12 cellular contexts compared by ENCODE assay signal in genomic region chr9:70081120-70081495, GRCh38. TPM values are rescaled to one million over a fixed set of nuclear protein-coding genes. Genes with fewer than 3 reads are reported as not detected.
DNase-seq lines count a peak whose midpoint lies in the region; ATAC-seq, FAIRE-seq and TF ChIP-seq lines count a peak whose summit lies in the region.
"Had no signal": no experiment of that assay in that cellular context is flagged by ENCODE, and none has a peak within 500 bp of the region (broad histone marks: within the 10 kb centered on the region; RNA-seq: fewer than 3 reads in every experiment).

No MANE protein-coding gene starts in this region.

- H3K4me1 ChIP-seq in esophagus squamous epithelium (peaks cover 20 to 50% (median 23%) of the 10 kb centered on the region in 3 donors), parathyroid adenoma (no peaks in the 10 kb centered on the region)

- 7 to 29% methylated on average over 1 of the region's 1 CpG for WGBS in esophagus squamous epithelium, 2 donors

- H3K79me2 ChIP-seq in parathyroid adenoma, result no peaks in the 10 kb centered on the region

- intact Hi-C loops in esophagus squamous epithelium (cut with DNase I), result no loop called here

- no peak for ATAC-seq in GM21447 (IDR thresholded peaks at IDR 0.05; ENCODE audit: unreplicated experiment)

- H3K27ac ChIP-seq in esophagus squamous epithelium (peak overlapping the region; percentile 27 to 87 (median 85)), parathyroid adenoma (peak overlapping the region; percentile 15)

- FAIRE-seq in HTR-8/SVneo (lab: Jason Lieb, UNC), result no peak
- FAIRE-seq: HepG2 had no signal

- TF ChIP-seq POLR2A in esophagus squamous epithelium (IDR thresholded peaks at IDR 0.05), result no peak

- DNase-seq in DMS53 (lab: John Stamatoyannopoulos, UW) (peak; percentile 70), NCI-H2029 treated with DMSO at 0.1 percent for 48 hours (lab: John Stamatoyannopoulos, UW) (peak; percentile 71), esophagus squamous epithelium (lab: John Stamatoyannopoulos, UW) (no peak), NOMO-1 (lab: John Stamatoyannopoulos, UW; ENCODE audit: unreplicated experiment in 2 of 2) (no peak), GF-D8 (lab: John Stamatoyannopoulos, UW) (no peak), HTR-8/SVneo (ENCODE audit: insufficient read length, low spot score) (no peak)
- DNase-seq: amniotic stem cell; stimulated activated naive CD4-positive, alpha-beta T cell treated with Interleukin-2 at 50 U/mL for 16 hours had no signal

- H3K9ac ChIP-seq in parathyroid adenoma, result no peak overlapping the region

- H3K27me3 ChIP-seq in esophagus squamous epithelium (no peaks in the 10 kb centered on the region), parathyroid adenoma (ENCODE audit: control insufficient read depth, insufficient read depth, low read length) (no peaks in the 10 kb centered on the region)

- no peak overlapping the region for H3K4me3 ChIP-seq in esophagus squamous epithelium
- no peak overlapping the region for H3K4me3 ChIP-seq in parathyroid adenoma (ENCODE audit: low read depth, low read length)
- H3K4me3 ChIP-seq: skin epidermis had no signal

- no peak for TF ChIP-seq CTCF in esophagus squamous epithelium (IDR thresholded peaks at IDR 0.05)
- TF ChIP-seq CTCF in parathyroid adenoma (IDR thresholded peaks at IDR 0.05), result no peak

- no peaks in the 10 kb centered on the region for H3K9me3 ChIP-seq in esophagus squamous epithelium
- H3K9me3 ChIP-seq in parathyroid adenoma (ENCODE audit: control insufficient read depth, low read length), result no peaks in the 10 kb centered on the region

- no peak overlapping the region for H3K4me2 ChIP-seq in parathyroid adenoma (ENCODE audit: low read length)

- H2AFZ ChIP-seq in parathyroid adenoma, result no peak overlapping the region

- H3K36me3 ChIP-seq in esophagus squamous epithelium (no peaks in the 10 kb centered on the region), parathyroid adenoma (ENCODE audit: control insufficient read depth, insufficient read depth, low read length) (no peaks in the 10 kb centered on the region)

RNA-seq across cellular contexts. Expression of gene MAMDC2, which starts 37.5 kb away (rescaled TPM):
- total RNA-seq in esophagus squamous epithelium, result 10 to 100 TPM in 2 of 4 donors, 1 to 10 TPM in 2; 1.9 to 58.4 (median 11.3) TPM
- total RNA-seq: HepG2 had no signal

Comparison
In these comparisons a context has a peak if more than half of its experiments do, and no peak if none do; other contexts are left out.
1. DNase-seq: peak in DMS53 (single experiment) and NCI-H2029 treated with DMSO at 0.1 percent for 48 hours (single experiment); none in esophagus squamous epithelium (single experiment), NOMO-1 (0 of 2), GF-D8 (single experiment) and HTR-8/SVneo (single experiment).